9 cellular contexts compared by ENCODE assay signal in genomic region chr6:137493218-137494038, GRCh38.
A peak's percentile ranks its signal among the peaks of the same experiment; 100 is the strongest.
DNase-seq lines count a peak whose midpoint lies in the region; ATAC-seq lines count a peak whose summit lies in the region.
"Had no signal": no experiment of that assay in that cellular context is flagged by ENCODE, and none has a peak within 500 bp of the region (broad histone marks: within the 10 kb centered on the region; RNA-seq: fewer than 3 reads in every experiment).

No MANE protein-coding gene starts in this region.

- peaks cover 48% of the 10 kb centered on the region for H3K4me1 ChIP-seq in iPS-18a (ENCODE audit: control insufficient read depth, low read depth, low read length)

- H3K4me3 ChIP-seq in iPS-18a (ENCODE audit: low read length): peak overlapping the region; percentile 65

- peaks cover 58% of the 10 kb centered on the region for H3K4me1 Mint-ChIP-seq in stimulated activated memory B cell treated with anti-CD40 and anti-IgM and Interleukin-4, amounts not matched to agents 10 μg/mL and 1 μg/mL and 100 μg/mL, for 72 hours

- no peak overlapping the region for H3K27ac ChIP-seq in iPS-18a (ENCODE audit: low read length)

- peaks cover 5% of the 10 kb centered on the region for H3K36me3 Mint-ChIP-seq in stimulated activated memory B cell treated with anti-CD40 and anti-IgM and Interleukin-4, amounts not matched to agents 10 μg/mL and 1 μg/mL and 100 μg/mL, for 72 hours

- peaks cover 4% of the 10 kb centered on the region for H3K9me3 Mint-ChIP-seq in stimulated activated memory B cell treated with anti-CD40 and anti-IgM and Interleukin-4, amounts not matched to agents 10 μg/mL and 1 μg/mL and 100 μg/mL, for 72 hours

- peaks cover 100% of the 10 kb centered on the region for H3K27me3 ChIP-seq in iPS-18a (ENCODE audit: control insufficient read depth, insufficient read depth, low read length)

- ATAC-seq in stimulated activated memory B cell treated with anti-CD40 and anti-IgM and Interleukin-4, amounts not matched to agents 10 μg/mL and 1 μg/mL and 100 μg/mL, for 72 hours: no peak
- ATAC-seq in HG03460 (IDR thresholded peaks at IDR 0.05; ENCODE audit: unreplicated experiment) (no peak), HG03342 (IDR thresholded peaks at IDR 0.05; ENCODE audit: unreplicated experiment) (no peak)

- H3K4me3 Mint-ChIP-seq in stimulated activated memory B cell treated with anti-CD40 and anti-IgM and Interleukin-4, amounts not matched to agents 10 μg/mL and 1 μg/mL and 100 μg/mL, for 72 hours: peak overlapping the region; percentile 40

- no peaks in the 10 kb centered on the region for H3K9me3 ChIP-seq in iPS-18a (ENCODE audit: control insufficient read depth, low read depth, low read length)

- peaks cover 99% of the 10 kb centered on the region for H3K27me3 Mint-ChIP-seq in stimulated activated memory B cell treated with anti-CD40 and anti-IgM and Interleukin-4, amounts not matched to agents 10 μg/mL and 1 μg/mL and 100 μg/mL, for 72 hours

- H3K27ac Mint-ChIP-seq in stimulated activated memory B cell treated with anti-CD40 and anti-IgM and Interleukin-4, amounts not matched to agents 10 μg/mL and 1 μg/mL and 100 μg/mL, for 72 hours: no peak overlapping the region

- H3K36me3 ChIP-seq in iPS-18a (ENCODE audit: control insufficient read depth, low read depth, low read length): no peaks in the 10 kb centered on the region

- peak; percentile 36 for DNase-seq in activated CD4-positive, alpha-beta T cell treated with anti-CD3 and anti-CD28 coated beads for 48 hours
- no peak for DNase-seq in activated CD4-positive, alpha-beta T cell treated with anti-CD3 and anti-CD28 coated beads, Interleukin-2, amount 50 U/mL, for 1 hour
- peak; percentile 66 for DNase-seq in activated CD8-positive, alpha-beta memory T cell treated with anti-CD3 and anti-CD28 coated beads, Interleukin-2, amount 50 U/mL, for 48 hours
- no peak for DNase-seq in medulla oblongata (ENCODE audit: extremely low spot score)
- DNase-seq: NCI-H2081 treated with DMSO at 0.1 percent for 48 hours had no signal

- peak overlapping the region; percentile 12 for H3K9ac ChIP-seq in iPS-18a (ENCODE audit: low read length)

Comparison
In these comparisons a context has a peak if more than half of its experiments do, and no peak if none do; other contexts are left out.
1. DNase-seq: peak in activated CD4-positive, alpha-beta T cell treated with anti-CD3 and anti-CD28 coated beads for 48 hours (single experiment) and activated CD8-positive, alpha-beta memory T cell treated with anti-CD3 and anti-CD28 coated beads, Interleukin-2, amount 50 U/mL, for 48 hours (single experiment); none in activated CD4-positive, alpha-beta T cell treated with anti-CD3 and anti-CD28 coated beads, Interleukin-2, amount 50 U/mL, for 1 hour (single experiment) and medulla oblongata (single experiment).